Comparison of ENCODE assay signal across 1 cellular context in the genomic region with DNA sequence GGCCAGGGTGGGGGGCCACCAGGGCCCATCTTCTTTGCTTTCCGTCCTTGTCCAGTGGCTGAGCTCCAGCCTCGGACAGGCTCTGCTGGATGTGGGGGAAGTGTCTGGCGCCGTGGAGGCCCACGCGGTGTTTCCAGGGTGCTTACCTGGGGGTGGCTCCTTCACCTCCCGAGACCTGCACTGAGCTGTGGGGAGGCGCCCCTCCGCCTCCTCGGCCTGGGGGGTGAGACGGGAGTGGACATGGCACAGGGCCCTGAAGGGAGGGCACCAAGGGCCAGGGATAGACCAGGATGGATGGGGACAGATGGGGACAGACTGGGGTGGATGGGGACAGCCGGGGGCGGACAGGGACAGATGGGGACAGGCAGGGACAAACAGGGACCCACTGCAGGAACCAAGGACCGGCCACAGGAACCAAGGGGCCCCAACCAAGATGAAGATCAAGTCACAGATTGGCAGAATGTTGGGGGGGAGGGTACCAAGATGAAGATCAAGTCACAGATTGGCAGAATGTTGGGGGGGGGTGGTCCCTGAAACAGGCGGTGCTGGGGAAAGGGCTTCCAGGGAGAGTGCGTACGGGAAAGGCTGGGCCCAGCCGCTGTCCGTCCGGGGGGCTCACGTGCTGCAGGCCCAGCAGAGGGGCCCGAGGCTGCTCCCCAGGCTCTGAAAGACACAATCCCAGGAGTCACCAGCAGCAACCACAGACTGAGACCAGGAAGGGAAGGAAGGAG.
TF ChIP-seq lines count a peak whose summit lies in the region.

No MANE protein-coding gene starts in this region.

TF ChIP-seq in IMR-90, 13 proteins besides CTCF, POLR2A, EP300 and RAD21 (continued from another document):
- TF ChIP-seq, protein P1, sequence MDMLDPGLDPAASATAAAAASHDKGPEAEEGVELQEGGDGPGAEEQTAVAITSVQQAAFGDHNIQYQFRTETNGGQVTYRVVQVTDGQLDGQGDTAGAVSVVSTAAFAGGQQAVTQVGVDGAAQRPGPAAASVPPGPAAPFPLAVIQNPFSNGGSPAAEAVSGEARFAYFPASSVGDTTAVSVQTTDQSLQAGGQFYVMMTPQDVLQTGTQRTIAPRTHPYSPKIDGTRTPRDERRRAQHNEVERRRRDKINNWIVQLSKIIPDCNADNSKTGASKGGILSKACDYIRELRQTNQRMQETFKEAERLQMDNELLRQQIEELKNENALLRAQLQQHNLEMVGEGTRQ (IDR thresholded peaks at IDR 0.05; ENCODE audit: low read depth, low read length): no peak
- TF ChIP-seq CEBPB (IDR thresholded peaks at IDR 0.05; ENCODE audit: low read depth, low read length): no peak
- no peak for TF ChIP-seq NFE2L2 (IDR thresholded peaks at IDR 0.05; ENCODE audit: low read depth, low read length)
- no peak for TF ChIP-seq SMC3 (IDR thresholded peaks at IDR 0.05; ENCODE audit: low read depth, low read length)
- TF ChIP-seq, protein P2, sequence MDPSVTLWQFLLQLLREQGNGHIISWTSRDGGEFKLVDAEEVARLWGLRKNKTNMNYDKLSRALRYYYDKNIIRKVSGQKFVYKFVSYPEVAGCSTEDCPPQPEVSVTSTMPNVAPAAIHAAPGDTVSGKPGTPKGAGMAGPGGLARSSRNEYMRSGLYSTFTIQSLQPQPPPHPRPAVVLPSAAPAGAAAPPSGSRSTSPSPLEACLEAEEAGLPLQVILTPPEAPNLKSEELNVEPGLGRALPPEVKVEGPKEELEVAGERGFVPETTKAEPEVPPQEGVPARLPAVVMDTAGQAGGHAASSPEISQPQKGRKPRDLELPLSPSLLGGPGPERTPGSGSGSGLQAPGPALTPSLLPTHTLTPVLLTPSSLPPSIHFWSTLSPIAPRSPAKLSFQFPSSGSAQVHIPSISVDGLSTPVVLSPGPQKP (IDR thresholded peaks at IDR 0.05; ENCODE audit: borderline replicate concordance, low read depth, low read length): no peak
